Comparison of ENCODE assay signal across 8 cellular contexts in the genomic region with DNA sequence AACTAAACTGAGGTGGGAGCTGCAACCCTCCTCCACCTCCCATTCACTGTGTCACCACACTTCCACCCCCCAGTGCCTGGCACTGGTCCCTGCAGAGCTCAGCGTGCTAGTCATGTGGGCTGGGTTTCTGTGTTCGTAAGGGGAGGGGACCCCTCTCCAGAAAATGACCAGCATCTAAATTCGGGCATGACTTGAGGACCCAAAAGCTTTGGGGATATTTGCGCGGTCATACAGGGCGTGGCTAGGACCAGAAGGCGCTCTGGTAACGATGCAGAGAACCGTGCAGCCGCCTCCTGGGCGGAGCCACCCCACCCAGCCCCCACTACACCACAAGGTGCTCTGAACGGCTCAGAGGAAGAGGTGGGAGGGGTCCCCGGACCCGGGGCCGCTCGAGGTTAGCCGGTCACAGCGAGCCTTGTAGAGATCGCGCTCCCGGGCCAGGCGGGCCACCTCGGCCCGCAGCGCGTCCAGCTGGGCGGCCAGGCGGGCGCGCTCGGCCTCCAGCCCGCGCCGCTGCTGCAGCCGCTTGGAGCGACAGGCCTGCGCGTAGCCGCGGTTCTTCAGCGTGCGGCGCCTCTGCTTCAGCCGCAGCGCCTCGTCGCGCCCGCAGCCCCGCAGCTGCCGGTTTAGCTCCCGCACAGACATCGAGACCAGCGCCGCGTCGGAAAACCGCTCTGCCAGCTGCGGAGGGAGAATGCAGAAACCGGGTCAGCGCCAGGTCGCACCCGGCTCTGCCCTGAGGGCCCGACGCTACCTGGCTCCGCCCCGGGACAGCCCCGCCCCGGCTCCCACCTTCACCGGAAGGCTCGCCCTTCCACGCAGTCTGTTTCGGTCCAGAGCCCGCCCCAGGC. TPM values are rescaled to one million over a fixed set of nuclear protein-coding genes. Genes with fewer than 3 reads are reported as not detected.
A peak's percentile ranks its signal among the peaks of the same experiment; 100 is the strongest.
DNase-seq lines count a peak whose midpoint lies in the region; ATAC-seq and TF ChIP-seq lines count a peak whose summit lies in the region.

No MANE protein-coding gene starts in this region.

- intact Hi-C loops in CD14-positive monocyte (cut with micrococcal nuclease), result no loop called here

- H3K9me3 Mint-ChIP-seq in CD14-positive monocyte (peaks cover 0 to 23% (median 2%) of the 10 kb centered on the region in 7 donors), nephron (no peaks in the 10 kb centered on the region)
- no peaks in the 10 kb centered on the region for H3K9me3 Mint-ChIP-seq in stimulated activated naive CD8-positive, alpha-beta T cell treated with anti-CD3 and anti-CD28 coated beads, Interleukin-15, amount 100 ng/mL, for 72 hours

- no peaks in the 10 kb centered on the region for H3K36me3 ChIP-seq in fibroblast of lung (ENCODE audit: control insufficient read depth, insufficient read depth, low read length)

- H3K4me1 Mint-ChIP-seq in CD14-positive monocyte (peaks cover 14% of the 10 kb centered on the region), nephron (peaks cover 23% of the 10 kb centered on the region)
- H3K4me1 Mint-ChIP-seq in stimulated activated naive CD8-positive, alpha-beta T cell treated with anti-CD3 and anti-CD28 coated beads, Interleukin-15, amount 100 ng/mL, for 72 hours, result peaks cover 27% of the 10 kb centered on the region

- peaks cover 3% of the 10 kb centered on the region for H3K4me1 ChIP-seq in fibroblast of lung (ENCODE audit: control insufficient read depth, extremely low read depth, insufficient read depth, low read length)

- H3K9me3 ChIP-seq in fibroblast of lung (ENCODE audit: control insufficient read depth, insufficient read depth, low read depth, low read length), result no peaks in the 10 kb centered on the region

- H3K27ac ChIP-seq in fibroblast of lung (ENCODE audit: insufficient read depth, low read length), result no peak overlapping the region

- peak overlapping the region; percentile 81 for H3K4me2 ChIP-seq in fibroblast of lung (ENCODE audit: extremely low read depth, insufficient read depth, low read length)

- H4K20me1 ChIP-seq in fibroblast of lung (ENCODE audit: control insufficient read depth, extremely low read depth, insufficient read depth, low read length), result no peaks in the 10 kb centered on the region

- peaks cover 45 to 48% (median 46%) of the 10 kb centered on the region in 3 donors for H3K27me3 Mint-ChIP-seq in CD14-positive monocyte (ENCODE audit: low read depth in 3 of 3)
- peaks cover 58% of the 10 kb centered on the region for H3K27me3 Mint-ChIP-seq in nephron (ENCODE audit: low read depth)
- no peaks in the 10 kb centered on the region for H3K27me3 Mint-ChIP-seq in stimulated activated naive CD8-positive, alpha-beta T cell treated with anti-CD3 and anti-CD28 coated beads, Interleukin-15, amount 100 ng/mL, for 72 hours

- peak; percentile 91 for ATAC-seq in HG03354 (IDR thresholded peaks at IDR 0.05; ENCODE audit: poor library complexity, severe bottlenecking, unreplicated experiment)
- ATAC-seq in stimulated activated naive CD8-positive, alpha-beta T cell treated with anti-CD3 and anti-CD28 coated beads, Interleukin-15, amount 100 ng/mL, for 72 hours, result peak; percentile 94

- TF ChIP-seq CTCF in CD14-positive monocyte (IDR thresholded peaks at IDR 0.05) (no peak), fibroblast of lung (conservative IDR thresholded peaks at IDR 0.05 in 1 of 2, IDR thresholded peaks at IDR 0.05 in 1 of 2; ENCODE audit: low read depth in 1 of 2, low read length in 2 of 2) (no peak), nephron (IDR thresholded peaks at IDR 0.05; ENCODE audit: unreplicated experiment in 3 of 3) (no peak)

- H3K4me3 Mint-ChIP-seq in CD14-positive monocyte, result peak overlapping the region; percentile 75 to 88
- H3K4me3 Mint-ChIP-seq in nephron, result peak overlapping the region; percentile 77 to 79 (median 78)
- H3K4me3 Mint-ChIP-seq in stimulated activated naive CD8-positive, alpha-beta T cell treated with anti-CD3 and anti-CD28 coated beads, Interleukin-15, amount 100 ng/mL, for 72 hours, result peak overlapping the region; percentile 76 to 83

- H3K36me3 Mint-ChIP-seq in CD14-positive monocyte, result peaks cover 4 to 11% of the 10 kb centered on the region in 2 donors
- no peaks in the 10 kb centered on the region for H3K36me3 Mint-ChIP-seq in nephron (ENCODE audit: low read depth)

- no peak for DNase-seq in CD14-positive monocyte (ENCODE audit: low spot score)
- DNase-seq in GM19238 (ENCODE audit: insufficient read length, low spot score), result peak; percentile 88
- DNase-seq in NOMO-1 treated with DMSO at 0.1 percent for 48 hours (lab: John Stamatoyannopoulos, UW; ENCODE audit: unreplicated experiment), result peak; percentile 42
- DNase-seq in activated T-cell treated with anti-CD3 and anti-CD28 coated beads, Interleukin-2, amount 50 U/mL, for 48 hours, result peak; percentile 82 to 86
- peak in 1 of 2 donors; percentile 38 for DNase-seq in fibroblast of lung (ENCODE audit: low read depth in 2 of 2)
- peak; percentile 71 to 76 for DNase-seq in stimulated activated naive CD8-positive, alpha-beta T cell treated with anti-CD3 and anti-CD28 coated beads, Interleukin-15, amount 100 ng/mL, for 72 hours

- no peaks in the 10 kb centered on the region for H3K79me2 ChIP-seq in fibroblast of lung (ENCODE audit: control insufficient read depth, insufficient read depth, low read length)

- H3K4me3 ChIP-seq in fibroblast of lung (replicated peaks in 1 of 4; ENCODE audit: control extremely low read depth in 1 of 4, insufficient read depth in 1 of 4, low read depth in 3 of 4, low read length in 4 of 4), result peak overlapping the region; percentile 47 to 61 (median 50)

- H3K27me3 ChIP-seq in fibroblast of lung (ENCODE audit: control insufficient read depth, insufficient read depth, low read length), result peaks cover 26% of the 10 kb centered on the region

- H3K27ac Mint-ChIP-seq in CD14-positive monocyte (no peak overlapping the region), nephron (no peak overlapping the region)
- H3K27ac Mint-ChIP-seq in stimulated activated naive CD8-positive, alpha-beta T cell treated with anti-CD3 and anti-CD28 coated beads, Interleukin-15, amount 100 ng/mL, for 72 hours, result peak overlapping the region; percentile 7 to 32

- H3K9ac ChIP-seq in fibroblast of lung (ENCODE audit: insufficient read depth, low read length), result no peak overlapping the region

- H2AFZ ChIP-seq in fibroblast of lung (ENCODE audit: low read length), result peak overlapping the region; percentile 61

RNA-seq across cellular contexts. Expression of a gene that starts 9.8 kb away (rescaled TPM):
- polyA plus RNA-seq in CD14-positive monocyte (not detected), fibroblast of lung (not detected in 2 replicates)
- total RNA-seq in fibroblast of lung, result not detected in 2 replicates
- polyA plus RNA-seq in fibroblast of lung (2012), result not detected in 2 replicates
- not detected in 2 replicates for polyA minus RNA-seq in fibroblast of lung (ENCODE audit: low replicate concordance)

RNA-seq across cellular contexts. Expression of a gene that starts 13.0 kb away (rescaled TPM):
- polyA plus RNA-seq in CD14-positive monocyte (10 to 100 TPM; 29.9 to 34.2 TPM), fibroblast of lung (12.7 and 15.9 TPM in 2 replicates)
- 33.9 and 71.3 TPM in 2 replicates for total RNA-seq in fibroblast of lung
- polyA plus RNA-seq in fibroblast of lung (2012), result 17.0 and 22.7 TPM in 2 replicates
- polyA minus RNA-seq in fibroblast of lung (ENCODE audit: low replicate concordance), result 33.5 and 51.1 TPM in 2 replicates

RNA-seq across cellular contexts. Expression of a gene that starts 29.3 kb away (rescaled TPM):
- polyA plus RNA-seq in CD14-positive monocyte (not detected), fibroblast of lung (0.11 TPM in 1 of 2 replicates, not detected in the other)
- 0.17 and 0.26 TPM in 2 replicates for total RNA-seq in fibroblast of lung
- not detected in 2 replicates for polyA plus RNA-seq in fibroblast of lung (2012)
- not detected in 2 replicates for polyA minus RNA-seq in fibroblast of lung (ENCODE audit: low replicate concordance)

RNA-seq across cellular contexts. Expression of a gene that starts 33.5 kb away (rescaled TPM):
- polyA plus RNA-seq in CD14-positive monocyte, result 10 to 100 TPM; 48.8 to 56.6 TPM
- 52.9 and 68.0 TPM in 2 replicates for total RNA-seq in fibroblast of lung
- 18.4 and 21.7 TPM in 2 replicates for polyA plus RNA-seq in fibroblast of lung
- 23.8 and 26.8 TPM in 2 replicates for polyA plus RNA-seq in fibroblast of lung (2012)
- 46.5 and 62.5 TPM in 2 replicates for polyA minus RNA-seq in fibroblast of lung (ENCODE audit: low replicate concordance)

RNA-seq across cellular contexts. Expression of a gene that starts 33.6 kb away (rescaled TPM):
- polyA plus RNA-seq in CD14-positive monocyte, result 1 to 10 TPM; 1.1 to 1.5 TPM
- total RNA-seq in fibroblast of lung, result 0.77 and 0.99 TPM in 2 replicates
- 0.45 and 0.49 TPM in 2 replicates for polyA plus RNA-seq in fibroblast of lung
- 0.49 and 0.60 TPM in 2 replicates for polyA plus RNA-seq in fibroblast of lung (2012)
- polyA minus RNA-seq in fibroblast of lung (ENCODE audit: low replicate concordance), result 1.0 and 2.6 TPM in 2 replicates

Comparison
In these comparisons a context has a peak if more than half of its experiments do, and no peak if none do; other contexts are left out.
1. H3K27ac Mint-ChIP-seq: peak in stimulated activated naive CD8-positive, alpha-beta T cell treated with anti-CD3 and anti-CD28 coated beads, Interleukin-15, amount 100 ng/mL, for 72 hours (2 of 2); none in CD14-positive monocyte (0 of 7) and nephron (0 of 3).
2. Peak in every context shown above with its lines, with median percentiles within 50 percentile points of each other: H3K4me3 Mint-ChIP-seq.